In genomic region chr1:218281285-218281684, GRCh38 we compare ENCODE assay signal across 21 cellular contexts. TPM values are rescaled to one million over a fixed set of nuclear protein-coding genes. Genes with fewer than 3 reads are reported as not detected.
A peak's percentile ranks its signal among the peaks of the same experiment; 100 is the strongest.
DNase-seq lines count a peak whose midpoint lies in the region; ATAC-seq and TF ChIP-seq lines count a peak whose summit lies in the region.
"Had no signal": no experiment of that assay in that cellular context is flagged by ENCODE, and none has a peak within 500 bp of the region (broad histone marks: within the 10 kb centered on the region; RNA-seq: fewer than 3 reads in every experiment).

No MANE protein-coding gene starts in this region.

- H3K27me3 ChIP-seq in DOHH2 (ENCODE audit: control insufficient read depth, low read length) (no peaks in the 10 kb centered on the region), Loucy (ENCODE audit: insufficient read depth, low read length, poor library complexity, severe bottlenecking) (peaks cover 7% of the 10 kb centered on the region), uterus (peaks cover 0 to 2% of the 10 kb centered on the region in 2 donors)
- H3K27me3 ChIP-seq: body of pancreas, gastrocnemius medialis had no signal

- H3K4me1 ChIP-seq in DOHH2 (ENCODE audit: control insufficient read depth, low read length), result peaks cover 11% of the 10 kb centered on the region
- peaks cover 8% of the 10 kb centered on the region for H3K4me1 ChIP-seq in Loucy (ENCODE audit: insufficient read depth, low read length, poor library complexity, severe bottlenecking)
- H3K4me1 ChIP-seq in uterus, result no peaks in the 10 kb centered on the region

- H3K9me2 ChIP-seq in DOHH2 (replicated peaks; ENCODE audit: control insufficient read depth, low read length), result no peaks in the 10 kb centered on the region
- H3K9me2 ChIP-seq in Loucy (replicated peaks; ENCODE audit: low read depth, low read length), result no peaks in the 10 kb centered on the region

- no peak overlapping the region for H2AFZ ChIP-seq in Loucy (ENCODE audit: low read length)

- ATAC-seq in GM19395 (IDR thresholded peaks at IDR 0.05; ENCODE audit: unreplicated experiment), result no peak
- ATAC-seq in HG03439 (IDR thresholded peaks at IDR 0.05; ENCODE audit: unreplicated experiment), result no peak
- ATAC-seq: activated CD4-positive, CD25-positive, alpha-beta regulatory T cell treated with anti-CD3 and anti-CD28 coated beads, Interleukin-2, amount 50 U/mL, for 24 hours; body of pancreas; gastrocnemius medialis; left colon; natural killer cell treated with Interleukin-12 subunit alpha and Interleukin-12 subunit beta and Interleukin-15 and Interleukin-18, amount 100 ng/mL, for 72 hours had no signal

- DNase-seq in RPMI7951 (ENCODE audit: low read depth), result peak; percentile 5
- DNase-seq in uterus, result no peak
- DNase-seq in glomerular visceral epithelial cell (ENCODE audit: extremely low spot score), result no peak
- DNase-seq: activated CD8-positive, alpha-beta memory T cell treated with anti-CD3 and anti-CD28 coated beads for 24 hours; activated naive CD8-positive, alpha-beta T cell treated with anti-CD3 and anti-CD28 coated beads, Interleukin-2, amount 10 ng/mL, durations not matched to agents 7 days and 5 days; body of pancreas; gastrocnemius medialis; GF-D8; left colon; NCI-H1417; NCI-H2227 treated with DMSO at 0.1 percent for 48 hours; stimulated activated CD4-positive, alpha-beta T cell treated with anti-CD3 and anti-CD28 coated beads, Interleukin-4, amount 100 ng/mL, for 1 hour; T-helper 9 cell had no signal

- H3K4me3 ChIP-seq in DOHH2 (ENCODE audit: low read length) (no peak overlapping the region), Loucy (ENCODE audit: low read length, poor library complexity, severe bottlenecking) (no peak overlapping the region), uterus (no peak overlapping the region)
- H3K4me3 ChIP-seq: body of pancreas, coronary artery, gastrocnemius medialis had no signal

- intact Hi-C loops in uterus (cut with DNase I; ENCODE audit: low total_unique reads), result no loop called here

- H3K4me2 ChIP-seq in DOHH2 (ENCODE audit: low read length) (no peak overlapping the region), Loucy (ENCODE audit: low read depth, low read length, poor library complexity, severe bottlenecking) (no peak overlapping the region)

- H4K20me1 ChIP-seq in DOHH2 (ENCODE audit: control insufficient read depth, insufficient read depth, low read depth, low read length), result no peaks in the 10 kb centered on the region
- no peaks in the 10 kb centered on the region for H4K20me1 ChIP-seq in Loucy (ENCODE audit: insufficient read depth, low read length, poor library complexity, severe bottlenecking)

- no peak for TF ChIP-seq POLR2A in uterus (IDR thresholded peaks at IDR 0.05)

- H3K36me3 ChIP-seq in DOHH2 (ENCODE audit: control insufficient read depth, low read length) (peaks cover under 1% of the 10 kb centered on the region; the same call in 1 of the 2 replicates), Loucy (ENCODE audit: insufficient read depth, low read length) (no peaks in the 10 kb centered on the region), uterus (no peaks in the 10 kb centered on the region)
- H3K36me3 ChIP-seq: gastrocnemius medialis had no signal

- peaks cover 12% of the 10 kb centered on the region for H3K79me2 ChIP-seq in DOHH2 (ENCODE audit: control insufficient read depth, low read length)
- H3K79me2 ChIP-seq in Loucy (ENCODE audit: insufficient read depth, low read length), result peaks cover 10% of the 10 kb centered on the region

- no peak overlapping the region for H3K9ac ChIP-seq in Loucy (ENCODE audit: low read depth, low read length, poor library complexity, severe bottlenecking)

- H3K27ac ChIP-seq in 22Rv1 (no peak overlapping the region), DOHH2 (ENCODE audit: low read depth, low read length) (no peak overlapping the region), uterus (no peak overlapping the region)
- H3K27ac ChIP-seq: body of pancreas, coronary artery, gastrocnemius medialis had no signal

- TF ChIP-seq CTCF in 22Rv1 (IDR thresholded peaks at IDR 0.05), result peak; percentile 67
- peak; percentile 34 for TF ChIP-seq CTCF in DOHH2 (IDR thresholded peaks at IDR 0.05; ENCODE audit: low read depth, low read length, poor library complexity, severe bottlenecking)
- peak; percentile 28; the same call in 1 of the 2 replicates for TF ChIP-seq CTCF in Loucy (conservative IDR thresholded peaks at IDR 0.05; ENCODE audit: low read length)
- TF ChIP-seq CTCF in uterus (IDR thresholded peaks at IDR 0.05), result no peak

- no peaks in the 10 kb centered on the region for H3F3A ChIP-seq in DOHH2 (ENCODE audit: control insufficient read depth, insufficient read depth)
- no peaks in the 10 kb centered on the region for H3F3A ChIP-seq in Loucy (ENCODE audit: low read depth)

- no peaks in the 10 kb centered on the region; the same call in 1 of the 2 replicates for H3K9me3 ChIP-seq in DOHH2 (ENCODE audit: control insufficient read depth, insufficient read depth, low read length)
- no peaks in the 10 kb centered on the region for H3K9me3 ChIP-seq in Loucy (ENCODE audit: insufficient read depth, low read depth, low read length)
- no peaks in the 10 kb centered on the region for H3K9me3 ChIP-seq in uterus
- H3K9me3 ChIP-seq: body of pancreas, gastrocnemius medialis had no signal

RNA-seq across cellular contexts. Expression of gene RRP15, which starts 3.8 kb away (rescaled TPM):
- 5.3 and 6.2 TPM in 2 replicates for total RNA-seq in RPMI7951 (2014; rRNA removed; shearing (Covaris generic))
- total RNA-seq in uterus, result 10 to 100 TPM in 3 of 4 donors, 1 to 10 TPM in 1; 2.6 to 21.8 (median 12.9) TPM

Comparison
In these comparisons a context has a peak if more than half of its experiments do, and no peak if none do; other contexts are left out.
1. CTCF ChIP-seq: peak in 22Rv1 (single experiment), DOHH2 (single experiment) and Loucy (single experiment); none in uterus (0 of 4).